Comparison of ENCODE assay signal across 28 cellular contexts in genomic region chr7:3198316-3198715, GRCh38.
"Had no signal": no experiment of that assay in that cellular context is flagged by ENCODE, and none has a peak within 500 bp of the region (broad histone marks: within the 10 kb centered on the region; RNA-seq: fewer than 3 reads in every experiment).

No MANE protein-coding gene starts in this region.

- FAIRE-seq: islet of Langerhans, pancreas, small intestine had no signal

- ATAC-seq: mucosa of descending colon; naive thymus-derived CD4-positive, alpha-beta T cell; natural killer cell treated with Interleukin-12 subunit alpha and Interleukin-12 subunit beta and Interleukin-15 and Interleukin-18, amount 100 ng/mL, for 72 hours; pancreas; right cardiac atrium; stimulated activated memory B cell treated with anti-CD40 and anti-IgM and Interleukin-4, amounts not matched to agents 10 μg/mL and 1 μg/mL and 100 μg/mL, for 72 hours; stimulated activated naive CD8-positive, alpha-beta T cell treated with anti-CD3 and anti-CD28 coated beads, Interleukin-15, amount 100 ng/mL, for 72 hours had no signal

- H3K9me3 ChIP-seq: mucosa of descending colon, pancreas, prostate gland, uterus had no signal

- H3K4me3 ChIP-seq: left ventricle myocardium inferior, lung, mucosa of descending colon, pancreas, prostate gland, sigmoid colon, tibial nerve, uterus had no signal

- DNase-seq: hypothalamus; immature natural killer cell; left ventricle myocardium inferior; mesendoderm; midbrain; mucosa of descending colon; naive thymus-derived CD4-positive, alpha-beta T cell; nucleus accumbens; pancreas; posterior cingulate gyrus; retina; right cardiac atrium; small intestine; stimulated activated CD4-positive, alpha-beta T cell treated with anti-CD3 and anti-CD28 coated beads, Interleukin-1b, Interleukin-23, amount 100 ng/mL, for 48 hours; stimulated activated CD4-positive, alpha-beta T cell treated with anti-CD3 and anti-CD28 coated beads, Interleukin-2, amount 100 ng/mL, for 48 hours; stimulated activated CD4-positive, alpha-beta T cell treated with anti-CD3 and anti-CD28 coated beads, Interleukin-4, amount 100 ng/mL, for 4 hours; stimulated activated CD8-positive, alpha-beta memory T cell treated with anti-CD3 and anti-CD28 coated beads, Interleukin-4, amount 100 ng/mL, for 48 hours; stimulated activated naive CD4-positive, alpha-beta T cell treated with Interleukin-2 at 50 U/mL for 16 hours; stimulated activated naive CD8-positive, alpha-beta T cell treated with anti-CD3 and anti-CD28 coated beads, Interleukin-15, amount 100 ng/mL, for 72 hours; substantia nigra; uterus had no signal

- H3K27me3 ChIP-seq: pancreas, sigmoid colon, tibial nerve, uterus had no signal

- H3K27ac ChIP-seq: left ventricle myocardium inferior, prostate gland, sigmoid colon, tibial nerve, uterus had no signal

- H3K4me1 ChIP-seq: left ventricle myocardium inferior, prostate gland, sigmoid colon, tibial nerve, uterus had no signal

- H3K36me3 ChIP-seq: left ventricle myocardium inferior, pancreas, prostate gland, sigmoid colon, tibial nerve, uterus had no signal
